15 cellular contexts compared by ENCODE assay signal in genomic region chr7:144247676-144248330, GRCh38. TPM values are rescaled to one million over a fixed set of nuclear protein-coding genes. Genes with fewer than 3 reads are reported as not detected.
"Had no signal": no experiment of that assay in that cellular context is flagged by ENCODE, and none has a peak within 500 bp of the region (broad histone marks: within the 10 kb centered on the region; RNA-seq: fewer than 3 reads in every experiment).

No MANE protein-coding gene starts in this region.

RNA-seq across cellular contexts. Expression of gene OR2A42, which starts 8.4 kb away (rescaled TPM):
- total RNA-seq: left colon, left lobe of liver, left lung, left ventricle myocardium inferior, left ventricle myocardium superior, liver, lower lobe of right lung, lung microvascular endothelial cell, mammary epithelial cell, mesenteric fat pad, mucosa of gallbladder, myocyte had no signal
- polyA plus RNA-seq: immature natural killer cell; keratinocyte; liver; mammary epithelial cell; naive thymus-derived CD4-positive, alpha-beta T cell had no signal

RNA-seq across cellular contexts. Expression of gene OR2A7, which starts 16.8 kb away (rescaled TPM):
- total RNA-seq: lung microvascular endothelial cell, myocyte had no signal
- polyA plus RNA-seq: immature natural killer cell had no signal

RNA-seq across cellular contexts. Expression of gene CTAGE8, which starts 21.3 kb away (rescaled TPM):
- total RNA-seq: left ventricle myocardium superior, lung microvascular endothelial cell, myocyte had no signal
- polyA plus RNA-seq: immature natural killer cell had no signal

RNA-seq across cellular contexts. Expression of gene ARHGEF35, which starts 52.2 kb away (rescaled TPM):
- total RNA-seq: lung microvascular endothelial cell had no signal
- polyA plus RNA-seq: immature natural killer cell had no signal
